15 cellular contexts compared by ENCODE assay signal in the genomic region with DNA sequence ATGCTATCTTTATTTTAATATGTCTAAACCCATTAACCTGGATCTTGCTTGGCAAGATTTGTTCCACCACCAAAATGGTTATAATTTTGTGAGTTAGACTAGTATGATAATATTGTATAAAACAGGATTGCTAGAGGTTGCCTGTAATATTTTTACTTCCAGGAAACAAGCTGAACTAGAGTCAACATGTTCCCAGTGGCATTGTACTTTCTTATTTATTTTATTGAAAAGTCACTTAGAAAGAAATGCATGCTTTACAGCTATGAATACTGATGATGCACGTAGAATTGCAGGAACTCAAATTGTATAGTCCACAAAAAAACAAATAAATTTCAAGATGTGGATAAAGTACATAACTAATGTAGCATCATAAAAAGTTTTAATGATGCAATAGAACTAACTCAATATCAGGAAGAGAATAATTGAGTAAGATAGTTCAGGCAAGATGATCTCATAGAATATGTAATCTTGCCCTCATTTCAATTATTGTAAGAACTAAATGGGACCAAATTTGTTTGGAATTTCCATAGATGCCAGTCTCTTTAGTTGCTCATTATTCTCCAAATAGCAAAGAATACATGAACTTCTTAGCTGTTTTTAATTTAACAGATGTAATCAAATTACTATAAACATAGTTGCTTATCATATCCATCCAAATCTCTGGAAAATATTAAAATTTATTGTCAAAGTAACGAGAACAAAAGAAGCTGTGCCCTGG.
A peak's percentile ranks its signal among the peaks of the same experiment; 100 is the strongest.
DNase-seq lines count a peak whose midpoint lies in the region; TF ChIP-seq lines count a peak whose summit lies in the region.
"Had no signal": no experiment of that assay in that cellular context is flagged by ENCODE, and none has a peak within 500 bp of the region (broad histone marks: within the 10 kb centered on the region; RNA-seq: fewer than 3 reads in every experiment).

No MANE protein-coding gene starts in this region.

- DNase-seq in LNCaP clone FGC (ENCODE audit: low read depth) (peak; percentile 91), adipocyte (ENCODE audit: low read depth) (peak; percentile 36), fibroblast of gingiva (ENCODE audit: low read depth) (peak; percentile 76), head of caudate nucleus (no peak), SHP77 treated with DMSO at 0.1 percent for 48 hours (lab: John Stamatoyannopoulos, UW) (no peak)
- no peak for DNase-seq in activated T-cell treated with anti-CD3 and anti-CD28 coated beads, Interleukin-2, amount 50 U/mL, for 48 hours
- DNase-seq: Caco-2; CD4-positive, CD25-positive, alpha-beta regulatory T cell; CD8-positive, alpha-beta T cell; DMS153; DND-41; GM23248; H7; HCEC 1CT had no signal

- no peak for TF ChIP-seq CTCF in LNCaP clone FGC (IDR thresholded peaks at IDR 0.05; ENCODE audit: control insufficient read depth, extremely low read depth, insufficient read depth)

- H3K27me3 ChIP-seq in adipocyte (replicated peaks; ENCODE audit: control insufficient read depth, insufficient read depth, low read length) = no peaks in the 10 kb centered on the region
- H3K27me3 ChIP-seq: BLaER1 had no signal

- H3K9ac ChIP-seq in adipocyte (ENCODE audit: low read length) = no peak overlapping the region
- H3K9ac ChIP-seq: BLaER1, GM23248 had no signal

- no peaks in the 10 kb centered on the region for H3K9me3 ChIP-seq in adipocyte (ENCODE audit: control insufficient read depth, low read length)
- H3K9me3 ChIP-seq: BLaER1, Caco-2 had no signal

- H3K4me3 ChIP-seq in LNCaP clone FGC (ENCODE audit: low read depth, low read length) (no peak overlapping the region), adipocyte (ENCODE audit: low read length) (no peak overlapping the region)
- H3K4me3 ChIP-seq: BLaER1, GM23248 had no signal

- intact Hi-C loops in head of caudate nucleus (cut with DNase I) = no loop called here

- peaks cover 28% of the 10 kb centered on the region for H3K4me1 ChIP-seq in adipocyte (ENCODE audit: control insufficient read depth, insufficient read depth, low read length)
- H3K4me1 ChIP-seq: BLaER1, Caco-2 had no signal

- H3K36me3 ChIP-seq in adipocyte (ENCODE audit: control insufficient read depth, insufficient read depth, low read length, severe bottlenecking) = no peaks in the 10 kb centered on the region
- H3K36me3 ChIP-seq: BLaER1 had no signal

Comparison
In these comparisons a context has a peak if more than half of its experiments do, and no peak if none do; other contexts are left out.
1. DNase-seq: peak in LNCaP clone FGC (single experiment), adipocyte (single experiment) and fibroblast of gingiva (single experiment); none in head of caudate nucleus (0 of 42), SHP77 treated with DMSO at 0.1 percent for 48 hours (single experiment) and activated T-cell treated with anti-CD3 and anti-CD28 coated beads, Interleukin-2, amount 50 U/mL, for 48 hours (0 of 2).